ENCODE assay signal across 27 cellular contexts in genomic region chr4:156038772-156039171, GRCh38.
DNase-seq lines count a peak whose midpoint lies in the region; ATAC-seq and TF ChIP-seq lines count a peak whose summit lies in the region.
"Had no signal": no experiment of that assay in that cellular context is flagged by ENCODE, and none has a peak within 500 bp of the region (broad histone marks: within the 10 kb centered on the region; RNA-seq: fewer than 3 reads in every experiment).

No MANE protein-coding gene starts in this region.

- H3K36me3 Mint-ChIP-seq in GM23338 (ENCODE audit: low read depth) = no peaks in the 10 kb centered on the region
- no peaks in the 10 kb centered on the region for H3K36me3 Mint-ChIP-seq in nephron (ENCODE audit: low read depth)
- H3K36me3 Mint-ChIP-seq: mesothelial cell of epicardium; naive thymus-derived CD8-positive, alpha-beta T cell; stimulated activated memory B cell treated with anti-CD40 and anti-IgM and Interleukin-4, amounts not matched to agents 10 μg/mL and 1 μg/mL and 100 μg/mL, for 72 hours; T-cell; type B pancreatic cell had no signal

- H3K27ac Mint-ChIP-seq in GM23338 (peak overlapping the region; percentile 62; the same call in 1 of the 2 replicates), nephron (peak overlapping the region in 2 of 3 experiments; percentile 19 to 61)
- H3K27ac Mint-ChIP-seq: activated CD4-positive, alpha-beta T cell treated with anti-CD3 and anti-CD28 coated beads, Interleukin-2, amount 10 ng/mL, durations not matched to agents 7 days and 5 days; activated naive CD8-positive, alpha-beta T cell; H9; mesothelial cell of epicardium; naive thymus-derived CD8-positive, alpha-beta T cell; stimulated activated memory B cell treated with anti-CD40 and anti-IgM and Interleukin-4, amounts not matched to agents 10 μg/mL and 1 μg/mL and 100 μg/mL, for 72 hours; T-cell; type B pancreatic cell; WTC11 had no signal

- H3K4me1 Mint-ChIP-seq in GM23338 = no peaks in the 10 kb centered on the region; the same call in 2 of the 3 replicates
- H3K4me1 Mint-ChIP-seq in nephron = peaks cover 9% of the 10 kb centered on the region
- H3K4me1 Mint-ChIP-seq: activated CD4-positive, alpha-beta T cell treated with anti-CD3 and anti-CD28 coated beads, Interleukin-2, amount 10 ng/mL, durations not matched to agents 7 days and 5 days; H9; mesothelial cell of epicardium; naive thymus-derived CD8-positive, alpha-beta T cell; stimulated activated memory B cell treated with anti-CD40 and anti-IgM and Interleukin-4, amounts not matched to agents 10 μg/mL and 1 μg/mL and 100 μg/mL, for 72 hours; T-cell had no signal

- H3K27ac ChIP-seq in GM23338 (ENCODE audit: low read depth) = no peak overlapping the region
- no peak overlapping the region for H3K27ac ChIP-seq in body of pancreas
- H3K27ac ChIP-seq: breast epithelium, C4-2B, gastrocnemius medialis, prostate gland had no signal

- ATAC-seq in GM23338 (no peak), body of pancreas (no peak)
- ATAC-seq: gastrocnemius medialis; naive thymus-derived CD8-positive, alpha-beta T cell; sciatic nerve; stimulated activated memory B cell treated with anti-CD40 and anti-IgM and Interleukin-4, amounts not matched to agents 10 μg/mL and 1 μg/mL and 100 μg/mL, for 72 hours; T-cell; WTC11 had no signal

- H3K27me3 ChIP-seq in GM23338 (ENCODE audit: insufficient read depth) = no peaks in the 10 kb centered on the region
- no peaks in the 10 kb centered on the region for H3K27me3 ChIP-seq in body of pancreas
- H3K27me3 ChIP-seq: breast epithelium, gastrocnemius medialis, MG63 had no signal

- H3K4me3 Mint-ChIP-seq in GM23338 (no peak overlapping the region), nephron (no peak overlapping the region)
- H3K4me3 Mint-ChIP-seq: activated CD4-positive, alpha-beta T cell treated with anti-CD3 and anti-CD28 coated beads, Interleukin-2, amount 10 ng/mL, durations not matched to agents 7 days and 5 days; activated naive CD8-positive, alpha-beta T cell; H9; mesothelial cell of epicardium; naive thymus-derived CD8-positive, alpha-beta T cell; stimulated activated memory B cell treated with anti-CD40 and anti-IgM and Interleukin-4, amounts not matched to agents 10 μg/mL and 1 μg/mL and 100 μg/mL, for 72 hours; T-cell; type B pancreatic cell; WTC11 had no signal

- TF ChIP-seq CTCF in GM23338 (conservative IDR thresholded peaks at IDR 0.05; ENCODE audit: low read depth in 2 of 2) = no peak
- TF ChIP-seq CTCF in nephron (IDR thresholded peaks at IDR 0.05; ENCODE audit: unreplicated experiment in 3 of 3) = no peak
- no peak for TF ChIP-seq CTCF in body of pancreas (IDR thresholded peaks at IDR 0.05)

- H3K9me3 ChIP-seq in body of pancreas = no peaks in the 10 kb centered on the region
- H3K9me3 ChIP-seq: breast epithelium, gastrocnemius medialis, MG63, prostate gland had no signal

- no peaks in the 10 kb centered on the region for H3K79me2 ChIP-seq in GM23338 (replicated peaks; ENCODE audit: insufficient read depth)

- DNase-seq in GM23338 (ENCODE audit: low spot score) (no peak), NCI-H1694 (lab: John Stamatoyannopoulos, UW) (peak; percentile 14), NCI-H82 treated with DMSO at 0.1 percent for 48 hours (lab: John Stamatoyannopoulos, UW; ENCODE audit: unreplicated experiment) (peak; percentile 71), NCI-H526 (lab: John Stamatoyannopoulos, UW) (no peak), body of pancreas (no peak), cerebellar cortex (ENCODE audit: low spot score) (no peak)
- DNase-seq: activated CD4-positive, alpha-beta T cell treated with anti-CD3 and anti-CD28 coated beads, Interleukin-2, amount 10 ng/mL, durations not matched to agents 7 days and 5 days; activated effector memory CD4-positive, alpha-beta T cell treated with anti-CD3 and anti-CD28 coated beads, Interleukin-2, amount 50 U/mL, for 16 hours; EL; gastrocnemius medialis; H9; MG63; naive thymus-derived CD8-positive, alpha-beta T cell; NCI-H2081; NCI-H510A treated with DMSO at 0.1 percent for 48 hours; occipital lobe; T-cell had no signal

- H3K9me2 ChIP-seq in GM23338 (ENCODE audit: insufficient read depth) = peaks cover 18% of the 10 kb centered on the region

- H3K36me3 ChIP-seq in GM23338 (ENCODE audit: insufficient read depth) (no peaks in the 10 kb centered on the region), body of pancreas (replicated peaks in 1 of 2; ENCODE audit: insufficient read depth in 1 of 2, low read depth in 2 of 2) (no peaks in the 10 kb centered on the region)
- H3K36me3 ChIP-seq: breast epithelium, gastrocnemius medialis, MG63, prostate gland had no signal

- H3K27me3 Mint-ChIP-seq in GM23338 (ENCODE audit: insufficient read depth, low read depth, poor library complexity) (no peaks in the 10 kb centered on the region), nephron (ENCODE audit: low read depth) (no peaks in the 10 kb centered on the region)
- H3K27me3 Mint-ChIP-seq: activated CD4-positive, alpha-beta T cell treated with anti-CD3 and anti-CD28 coated beads, Interleukin-2, amount 10 ng/mL, durations not matched to agents 7 days and 5 days; type B pancreatic cell had no signal

- 67 to 96% methylated on average over 3 to 4 of the region's 4 CpGs for WGBS in body of pancreas, 2 donors

- H2AFZ ChIP-seq in GM23338 = no peak overlapping the region; the same call in 1 of the 2 replicates

- H3K4me3 ChIP-seq in GM23338 (no peak overlapping the region), body of pancreas (no peak overlapping the region)
- H3K4me3 ChIP-seq: breast epithelium, gastrocnemius medialis, MG63, prostate gland had no signal

- H3K4me2 ChIP-seq in GM23338 = no peak overlapping the region

- intact Hi-C loops in body of pancreas (cut with DNase I) = no loop called here

- H3K4me1 ChIP-seq in GM23338 (ENCODE audit: insufficient read depth) (peaks cover 11% of the 10 kb centered on the region; the same call in 1 of the 2 replicates), body of pancreas (no peaks in the 10 kb centered on the region)
- H3K4me1 ChIP-seq: breast epithelium, gastrocnemius medialis, prostate gland had no signal

- H3F3A ChIP-seq in GM23338 (replicated peaks; ENCODE audit: low read depth) = no peaks in the 10 kb centered on the region

- no peaks in the 10 kb centered on the region; the same call in 2 of the 3 replicates for H3K9me3 Mint-ChIP-seq in GM23338
- H3K9me3 Mint-ChIP-seq in nephron = no peaks in the 10 kb centered on the region
- H3K9me3 Mint-ChIP-seq: activated CD4-positive, alpha-beta T cell treated with anti-CD3 and anti-CD28 coated beads, Interleukin-2, amount 10 ng/mL, durations not matched to agents 7 days and 5 days; H9; type B pancreatic cell had no signal

- TF ChIP-seq POLR2A in body of pancreas (IDR thresholded peaks at IDR 0.05) = no peak

- no peaks in the 10 kb centered on the region for H4K20me1 ChIP-seq in GM23338 (replicated peaks; ENCODE audit: insufficient read depth)

TF ChIP-seq in GM23338, 12 proteins besides CTCF, POLR2A, EP300 and RAD21 (continues in another document):
- TF ChIP-seq POLR2AphosphoS5 (IDR thresholded peaks at IDR 0.05; ENCODE audit: low read depth) (no peak), JUNB (IDR thresholded peaks at IDR 0.05; ENCODE audit: unreplicated experiment) (no peak), NANOG (IDR thresholded peaks at IDR 0.05; ENCODE audit: borderline replicate concordance) (no peak), CREB1 (CRISPR knock-in tag; IDR thresholded peaks at IDR 0.05; ENCODE audit: low read depth) (no peak), ZNF114 (CRISPR knock-in tag; IDR thresholded peaks at IDR 0.05) (no peak), ZNF331 (CRISPR knock-in tag; IDR thresholded peaks at IDR 0.05; ENCODE audit: low read depth) (no peak), EZH2 (IDR thresholded peaks at IDR 0.05; ENCODE audit: low read depth, unreplicated experiment) (no peak)
- TF ChIP-seq, protein P1, sequence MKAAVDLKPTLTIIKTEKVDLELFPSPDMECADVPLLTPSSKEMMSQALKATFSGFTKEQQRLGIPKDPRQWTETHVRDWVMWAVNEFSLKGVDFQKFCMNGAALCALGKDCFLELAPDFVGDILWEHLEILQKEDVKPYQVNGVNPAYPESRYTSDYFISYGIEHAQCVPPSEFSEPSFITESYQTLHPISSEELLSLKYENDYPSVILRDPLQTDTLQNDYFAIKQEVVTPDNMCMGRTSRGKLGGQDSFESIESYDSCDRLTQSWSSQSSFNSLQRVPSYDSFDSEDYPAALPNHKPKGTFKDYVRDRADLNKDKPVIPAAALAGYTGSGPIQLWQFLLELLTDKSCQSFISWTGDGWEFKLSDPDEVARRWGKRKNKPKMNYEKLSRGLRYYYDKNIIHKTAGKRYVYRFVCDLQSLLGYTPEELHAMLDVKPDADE (IDR thresholded peaks at IDR 0.05) = no peak
- TF ChIP-seq, protein P2, sequence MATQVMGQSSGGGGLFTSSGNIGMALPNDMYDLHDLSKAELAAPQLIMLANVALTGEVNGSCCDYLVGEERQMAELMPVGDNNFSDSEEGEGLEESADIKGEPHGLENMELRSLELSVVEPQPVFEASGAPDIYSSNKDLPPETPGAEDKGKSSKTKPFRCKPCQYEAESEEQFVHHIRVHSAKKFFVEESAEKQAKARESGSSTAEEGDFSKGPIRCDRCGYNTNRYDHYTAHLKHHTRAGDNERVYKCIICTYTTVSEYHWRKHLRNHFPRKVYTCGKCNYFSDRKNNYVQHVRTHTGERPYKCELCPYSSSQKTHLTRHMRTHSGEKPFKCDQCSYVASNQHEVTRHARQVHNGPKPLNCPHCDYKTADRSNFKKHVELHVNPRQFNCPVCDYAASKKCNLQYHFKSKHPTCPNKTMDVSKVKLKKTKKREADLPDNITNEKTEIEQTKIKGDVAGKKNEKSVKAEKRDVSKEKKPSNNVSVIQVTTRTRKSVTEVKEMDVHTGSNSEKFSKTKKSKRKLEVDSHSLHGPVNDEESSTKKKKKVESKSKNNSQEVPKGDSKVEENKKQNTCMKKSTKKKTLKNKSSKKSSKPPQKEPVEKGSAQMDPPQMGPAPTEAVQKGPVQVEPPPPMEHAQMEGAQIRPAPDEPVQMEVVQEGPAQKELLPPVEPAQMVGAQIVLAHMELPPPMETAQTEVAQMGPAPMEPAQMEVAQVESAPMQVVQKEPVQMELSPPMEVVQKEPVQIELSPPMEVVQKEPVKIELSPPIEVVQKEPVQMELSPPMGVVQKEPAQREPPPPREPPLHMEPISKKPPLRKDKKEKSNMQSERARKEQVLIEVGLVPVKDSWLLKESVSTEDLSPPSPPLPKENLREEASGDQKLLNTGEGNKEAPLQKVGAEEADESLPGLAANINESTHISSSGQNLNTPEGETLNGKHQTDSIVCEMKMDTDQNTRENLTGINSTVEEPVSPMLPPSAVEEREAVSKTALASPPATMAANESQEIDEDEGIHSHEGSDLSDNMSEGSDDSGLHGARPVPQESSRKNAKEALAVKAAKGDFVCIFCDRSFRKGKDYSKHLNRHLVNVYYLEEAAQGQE (IDR thresholded peaks at IDR 0.05; ENCODE audit: unreplicated experiment) = no peak

Comparison
In these comparisons a context has a peak if more than half of its experiments do, and no peak if none do; other contexts are left out.
1. DNase-seq: peak in NCI-H1694 (single experiment) and NCI-H82 treated with DMSO at 0.1 percent for 48 hours (single experiment); none in GM23338 (single experiment), NCI-H526 (0 of 2), body of pancreas (0 of 4) and cerebellar cortex (single experiment).